Comparison of ENCODE assay signal across 1 cellular context in genomic region chr2:170717991-170718589, GRCh38.
TF ChIP-seq lines count a peak whose summit lies in the region.

No MANE protein-coding gene starts in this region.

TF ChIP-seq in HepG2, 621 proteins besides CTCF, POLR2A, EP300 and RAD21 (continued from another document and continues in another):
- TF ChIP-seq RNF219 (CRISPR knock-in tag; IDR thresholded peaks at IDR 0.05) (0 out of 2 replicates have a peak, but pooled peaks have one; percentile 14), GABPA (IDR thresholded peaks at IDR 0.05; ENCODE audit: low read depth, low read length) (no peak), GABPA (CRISPR knock-in tag; IDR thresholded peaks at IDR 0.05; ENCODE audit: low read depth) (peak; percentile 15; the same call in 1 of the 2 replicates), ZNF124 (CRISPR knock-in tag; IDR thresholded peaks at IDR 0.05) (no peak), ATF3 (CRISPR knock-in tag; IDR thresholded peaks at IDR 0.05) (no peak), CEBPZ (IDR thresholded peaks at IDR 0.05; ENCODE audit: low read length) (no peak), RBAK (CRISPR knock-in tag; IDR thresholded peaks at IDR 0.05) (no peak), POLR2AphosphoS5 (IDR thresholded peaks at IDR 0.05; ENCODE audit: low read depth, low read length) (peak; percentile 62), SSRP1 (CRISPR knock-in tag; IDR thresholded peaks at IDR 0.05) (peak; percentile 30; the same call in 1 of the 2 replicates), POLR2G (IDR thresholded peaks at IDR 0.05; ENCODE audit: low read depth, low read length) (peak; percentile 73), HCFC1 (IDR thresholded peaks at IDR 0.05; ENCODE audit: low read depth, low read length) (no peak), SKIL (CRISPR knock-in tag; IDR thresholded peaks at IDR 0.05; ENCODE audit: borderline replicate concordance) (no peak), ZBTB4 (CRISPR knock-in tag; IDR thresholded peaks at IDR 0.05; ENCODE audit: borderline replicate concordance) (no peak), ZNF256 (CRISPR knock-in tag; conservative IDR thresholded peaks at IDR 0.05) (no peak), JUND (CRISPR knock-in tag; IDR thresholded peaks at IDR 0.05) (no peak), ZSCAN25 (CRISPR knock-in tag; IDR thresholded peaks at IDR 0.05) (no peak), ARNT2 (CRISPR knock-in tag; IDR thresholded peaks at IDR 0.05; ENCODE audit: low read depth) (no peak), ZNF501 (CRISPR knock-in tag; IDR thresholded peaks at IDR 0.05) (no peak), TEAD3 (CRISPR knock-in tag; optimal IDR thresholded peaks at IDR 0.05; ENCODE audit: borderline replicate concordance) (peak; percentile 23), ZNF709 (CRISPR knock-in tag; IDR thresholded peaks at IDR 0.05) (no peak), ISL2 (CRISPR knock-in tag; IDR thresholded peaks at IDR 0.05) (0 out of 2 replicates have a peak, but pooled peaks have one; percentile 28), NPAS2 (CRISPR knock-in tag; IDR thresholded peaks at IDR 0.05; ENCODE audit: borderline replicate concordance) (no peak), ARID3A (IDR thresholded peaks at IDR 0.05; ENCODE audit: low read depth, low read length) (no peak), RARA (CRISPR knock-in tag; IDR thresholded peaks at IDR 0.05) (0 out of 2 replicates have a peak, but pooled peaks have one; percentile 0), ZNF335 (CRISPR knock-in tag; IDR thresholded peaks at IDR 0.05) (0 out of 2 replicates have a peak, but pooled peaks have one; percentile 39), SMYD3 (CRISPR knock-in tag; IDR thresholded peaks at IDR 0.05) (no peak), ZNF720 (CRISPR knock-in tag; IDR thresholded peaks at IDR 0.05) (no peak), MAX (IDR thresholded peaks at IDR 0.05) (no peak), CENPBD1 (CRISPR knock-in tag; IDR thresholded peaks at IDR 0.05; ENCODE audit: borderline replicate concordance, low read depth) (no peak), ZNF639 (CRISPR knock-in tag; conservative IDR thresholded peaks at IDR 0.05) (no peak), ZNF281 (CRISPR knock-in tag; IDR thresholded peaks at IDR 0.05; ENCODE audit: borderline replicate concordance) (no peak), HNF1A (IDR thresholded peaks at IDR 0.05; ENCODE audit: low read depth) (no peak), HNF1A (CRISPR knock-in tag; IDR thresholded peaks at IDR 0.05; ENCODE audit: borderline replicate concordance) (no peak), ZKSCAN1 (IDR thresholded peaks at IDR 0.05; ENCODE audit: low read length) (no peak), SMC3 (IDR thresholded peaks at IDR 0.05; ENCODE audit: low read length) (no peak), ZNF12 (CRISPR knock-in tag; IDR thresholded peaks at IDR 0.05) (0 out of 2 replicates have a peak, but pooled peaks have one; percentile 12)
